In the genomic region with DNA sequence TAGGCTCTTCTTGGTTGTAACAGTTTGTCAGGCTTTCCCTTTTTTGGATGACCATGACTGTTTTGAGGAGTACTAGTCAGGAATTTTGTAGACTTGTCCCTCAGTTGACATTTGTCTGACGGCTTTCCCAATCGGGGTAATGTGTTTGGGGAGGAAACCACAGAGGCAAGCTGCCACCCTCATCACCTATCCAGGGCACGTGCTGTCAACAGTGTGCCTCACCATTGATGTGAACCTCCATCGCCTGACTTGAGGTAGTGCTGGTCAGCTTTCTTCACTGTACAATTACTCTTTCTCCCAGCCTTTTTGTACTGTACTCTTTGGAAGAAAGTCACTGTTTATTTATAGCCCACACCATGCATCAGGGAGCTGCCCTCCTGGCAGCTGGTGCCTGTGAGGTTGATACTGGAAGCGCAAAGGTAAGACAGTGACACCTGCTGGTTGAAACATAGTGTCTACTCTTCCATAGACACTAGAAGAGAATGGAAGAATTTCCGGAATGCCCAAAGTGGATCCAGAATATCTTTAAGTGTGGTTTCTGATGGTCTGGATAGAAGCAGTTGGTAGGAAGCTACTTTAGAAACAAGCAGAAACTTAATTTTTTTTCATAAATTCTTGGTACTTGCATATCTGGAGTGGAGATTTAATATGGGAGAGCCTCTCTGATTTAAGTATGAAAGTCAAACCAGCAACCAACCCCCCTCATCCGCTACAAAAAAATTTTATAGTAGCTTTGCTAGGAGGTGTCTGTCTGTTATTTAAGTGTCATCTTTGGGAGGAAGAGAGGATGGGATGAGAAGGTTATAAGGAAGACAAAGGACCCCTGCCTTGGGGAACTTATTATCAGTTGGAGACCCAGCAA, we compare ENCODE assay signal across 8 cellular contexts.
A peak's percentile ranks its signal among the peaks of the same experiment; 100 is the strongest.
DNase-seq lines count a peak whose midpoint lies in the region; ATAC-seq, FAIRE-seq and TF ChIP-seq lines count a peak whose summit lies in the region.

No MANE protein-coding gene starts in this region.

- H3K4me3 ChIP-seq in BJ (ENCODE audit: low read depth, low read length): no peak overlapping the region
- H3K4me3 ChIP-seq in OCI-LY1 (ENCODE audit: low read depth, low read length, poor library complexity, severe bottlenecking): no peak overlapping the region
- no peak overlapping the region for H3K4me3 ChIP-seq in H1 (ENCODE audit: extremely low read depth in 1 of 4, insufficient read depth in 2 of 4, low read depth in 3 of 4, low read length in 4 of 4)

- H4K20me1 ChIP-seq in OCI-LY1 (ENCODE audit: insufficient read depth, low read length) (no peaks in the 10 kb centered on the region), H1 (replicated peaks in 1 of 2; ENCODE audit: control insufficient read depth in 1 of 2, insufficient read depth in 2 of 2, low read length in 2 of 2) (no peaks in the 10 kb centered on the region)

- no peak for TF ChIP-seq EP300 in H1 (IDR thresholded peaks at IDR 0.05; ENCODE audit: borderline replicate concordance in 1 of 2, low read depth in 2 of 2, low read length in 2 of 2)

- H3K56ac ChIP-seq in H1 (replicated peaks; ENCODE audit: insufficient read length, low read depth, low read length): no peak overlapping the region

- H3K23ac ChIP-seq in H1 (ENCODE audit: insufficient read length): no peak overlapping the region

- POLR2A ChIA-PET in BJ (lab: Charles Lee) (no interaction called here), H1 (lab: Charles Lee; ENCODE audit: partially characterized antibody) (interaction anchor here (0.8 kb wide), 2 partner anchors 11 to 15 kb away, joined by 3 read pairs; no protein-coding TSS in a partner anchor)

- H3K23me2 ChIP-seq in H1 (ENCODE audit: low read depth, low read length): no peaks in the 10 kb centered on the region

- no peaks in the 10 kb centered on the region for H3K27me3 ChIP-seq in BJ (ENCODE audit: control insufficient read depth, insufficient read depth, low read length)
- no peaks in the 10 kb centered on the region for H3K27me3 ChIP-seq in OCI-LY1 (ENCODE audit: insufficient read depth, low read length)
- H3K27me3 ChIP-seq in H1 (replicated peaks in 1 of 4; ENCODE audit: control insufficient read depth in 3 of 4, extremely low read depth in 1 of 4, insufficient read depth in 3 of 4, low read length in 3 of 4): no peaks in the 10 kb centered on the region

- no peak overlapping the region for H2AK5ac ChIP-seq in H1 (ENCODE audit: low read depth, low read length)

- no peak for TF ChIP-seq POLR2A in H1 (IDR thresholded peaks at IDR 0.05; ENCODE audit: control extremely low read depth in 1 of 2, low read depth in 2 of 2, low read length in 2 of 2)

- H3K9me2 ChIP-seq in OCI-LY1 (ENCODE audit: low read depth, low read length): no peaks in the 10 kb centered on the region

- CTCF ChIA-PET in BJ (lab: Yijun Ruan, JAX): interaction anchor here (0.6 to 2.7 kb wide), 24 partner anchors 8 to 738 kb away, joined by 3 to 19 read pairs (median 3); a partner anchor contains a TSS
- CTCF ChIA-PET in H1 (lab: Charles Lee; ENCODE audit: partially characterized antibody): interaction anchor here (0.6 to 2.0 kb wide), 29 partner anchors 8 to 911 kb away, joined by 3 to 12 read pairs (median 4); no protein-coding TSS in a partner anchor

- H2AFZ ChIP-seq in OCI-LY1 (ENCODE audit: low read length) (no peak overlapping the region), H1 (ENCODE audit: low read length) (no peak overlapping the region)

- no peak overlapping the region for H2BK12ac ChIP-seq in H1 (ENCODE audit: low read depth, low read length)

- peak; percentile 49 for ATAC-seq in GM18517 (IDR thresholded peaks at IDR 0.05; ENCODE audit: unreplicated experiment)
- ATAC-seq in HG03469 (IDR thresholded peaks at IDR 0.05; ENCODE audit: unreplicated experiment): no peak

- H3K36me3 ChIP-seq in BJ (ENCODE audit: control insufficient read depth, insufficient read depth, low read length) (no peaks in the 10 kb centered on the region), OCI-LY1 (ENCODE audit: insufficient read depth, low read length) (peaks cover 32% of the 10 kb centered on the region; the same call in 1 of the 2 replicates), H1 (ENCODE audit: control insufficient read depth in 2 of 4, insufficient read depth in 4 of 4, low read length in 3 of 4) (peaks cover 0 to 6% (median 0%) of the 10 kb centered on the region in 4 experiments; a peak in 2 of 8 replicates)

- H4K8ac ChIP-seq in H1 (ENCODE audit: extremely low read depth, insufficient read depth, low read length): no peak overlapping the region

- WGBS in H1 (ENCODE audit: extremely low coverage in 1 of 2, insufficient coverage in 1 of 2, insufficient read length in 1 of 2, insufficient replicate concordance in 2 of 2, low coverage in 1 of 2, low lambda C conversion rate in 2 of 2, missing lambda C conversion rate in 1 of 2), 2 experiments: 70% methylated on average over 7 of the region's 7 CpGs; no CpG with 5 or more reads in 1 of the 2 experiments

- H3K79me1 ChIP-seq in H1 (ENCODE audit: low read depth, low read length): no peaks in the 10 kb centered on the region; the same call in 1 of the 2 replicates

- no peak overlapping the region for H2BK5ac ChIP-seq in H1 (ENCODE audit: low read depth, low read length)

- TF ChIP-seq RAD21 in H1 (IDR thresholded peaks at IDR 0.05 in 1 of 2, conservative IDR thresholded peaks at IDR 0.05 in 1 of 2; ENCODE audit: low read depth in 2 of 2, low read length in 2 of 2): peak; percentile 81 to 87

- no peak overlapping the region for H3K4ac ChIP-seq in H1 (replicated peaks; ENCODE audit: insufficient read length, low read depth, low read length)

- H3K4me1 ChIP-seq in OCI-LY1 (ENCODE audit: insufficient read depth, low read length, severe bottlenecking): peaks cover 46% of the 10 kb centered on the region
- H3K4me1 ChIP-seq in H1 (replicated peaks in 1 of 4; ENCODE audit: control insufficient read depth in 3 of 4, insufficient read depth in 4 of 4, low read length in 3 of 4): no peaks in the 10 kb centered on the region

- peak; percentile 28 for FAIRE-seq in H1 (lab: Jason Lieb, UNC)

- TF ChIP-seq CTCF in BJ (IDR thresholded peaks at IDR 0.05; ENCODE audit: insufficient read depth, low read depth, low read length): peak; percentile 71
- TF ChIP-seq CTCF in OCI-LY1 (IDR thresholded peaks at IDR 0.05; ENCODE audit: low read length): peak; percentile 94
- peak; percentile 38 to 78 (median 72) for TF ChIP-seq CTCF in H1 (IDR thresholded peaks at IDR 0.05; ENCODE audit: control extremely low read depth in 1 of 3, insufficient read depth in 1 of 3, low read depth in 1 of 3, low read length in 3 of 3)

- H3K4me2 ChIP-seq in OCI-LY1 (ENCODE audit: low read length) (peak overlapping the region; percentile 9; the same call in 1 of the 2 replicates), H1 (ENCODE audit: insufficient read depth in 1 of 2, low read depth in 2 of 2, low read length in 2 of 2) (no peak overlapping the region)

- no peak overlapping the region for H4K91ac ChIP-seq in H1 (replicated peaks; ENCODE audit: insufficient read length, low read length)

- H3K14ac ChIP-seq in H1 (ENCODE audit: insufficient read length): no peak overlapping the region

- H4K5ac ChIP-seq in H1 (ENCODE audit: insufficient read length, low read depth, low read length): no peak overlapping the region

- H2BK20ac ChIP-seq in H1 (ENCODE audit: low read length): no peak overlapping the region

- H3K18ac ChIP-seq in H1 (ENCODE audit: extremely low read depth, low read length): no peak overlapping the region

- DNase-seq in BJ (ENCODE audit: low read depth): peak; percentile 31
- DNase-seq in HuH-7 (ENCODE audit: low spot score): peak; percentile 52
- DNase-seq in H1 (ENCODE audit: low read depth in 1 of 2, low spot score in 2 of 2): no peak
- DNase-seq in midbrain (lab: John Stamatoyannopoulos, UW): peak; percentile 37
- no peak for DNase-seq in activated gamma-delta T cell treated with Interleukin-2 at 50 U/mL for 16 hours

- H3F3A ChIP-seq in OCI-LY1 (ENCODE audit: insufficient read depth, low read length): no peaks in the 10 kb centered on the region

- H2BK120ac ChIP-seq in H1 (replicated peaks; ENCODE audit: low read depth, low read length): no peak overlapping the region

- no peak overlapping the region for H2BK15ac ChIP-seq in H1 (ENCODE audit: low read length)

- H3K27ac ChIP-seq in OCI-LY1 (ENCODE audit: low read depth, low read length, poor library complexity, severe bottlenecking): peak overlapping the region; percentile 30
- H3K27ac ChIP-seq in H1 (ENCODE audit: low read depth, low read length): no peak overlapping the region

- H3K9ac ChIP-seq in OCI-LY1 (ENCODE audit: low read length): no peak overlapping the region
- no peak overlapping the region for H3K9ac ChIP-seq in H1 (replicated peaks in 1 of 4; ENCODE audit: extremely low read depth in 1 of 4, low read depth in 3 of 4, low read length in 3 of 4)

- no peaks in the 10 kb centered on the region for H3K79me2 ChIP-seq in OCI-LY1 (ENCODE audit: insufficient read depth, low read length)
- H3K79me2 ChIP-seq in H1 (ENCODE audit: control insufficient read depth in 1 of 2, insufficient read depth in 2 of 2, low read length in 2 of 2): no peaks in the 10 kb centered on the region

- H3K9me3 ChIP-seq in OCI-LY1 (ENCODE audit: low read length): no peaks in the 10 kb centered on the region
- H3K9me3 ChIP-seq in H1 (ENCODE audit: insufficient read depth in 2 of 2, low read depth in 1 of 2, low read length in 1 of 2): no peaks in the 10 kb centered on the region

TF ChIP-seq in H1, 55 proteins besides CTCF, POLR2A, EP300 and RAD21:
- TF ChIP-seq TAF7 (optimal IDR thresholded peaks at IDR 0.05; ENCODE audit: borderline replicate concordance, low read depth, low read length) (no peak), TEAD4 (IDR thresholded peaks at IDR 0.05; ENCODE audit: low read depth, low read length) (peak; percentile 73; the same call in 1 of the 2 replicates)

Comparison
In these comparisons a context has a peak if more than half of its experiments do, and no peak if none do; other contexts are left out.
1. DNase-seq: peak in BJ (single experiment), HuH-7 (single experiment) and midbrain (single experiment); none in H1 (0 of 2) and activated gamma-delta T cell treated with Interleukin-2 at 50 U/mL for 16 hours (single experiment).
2. Peak in every context shown above with its lines, with median percentiles within 50 percentile points of each other: CTCF ChIP-seq.